Comparison of ENCODE assay signal across 9 cellular contexts in the genomic region with DNA sequence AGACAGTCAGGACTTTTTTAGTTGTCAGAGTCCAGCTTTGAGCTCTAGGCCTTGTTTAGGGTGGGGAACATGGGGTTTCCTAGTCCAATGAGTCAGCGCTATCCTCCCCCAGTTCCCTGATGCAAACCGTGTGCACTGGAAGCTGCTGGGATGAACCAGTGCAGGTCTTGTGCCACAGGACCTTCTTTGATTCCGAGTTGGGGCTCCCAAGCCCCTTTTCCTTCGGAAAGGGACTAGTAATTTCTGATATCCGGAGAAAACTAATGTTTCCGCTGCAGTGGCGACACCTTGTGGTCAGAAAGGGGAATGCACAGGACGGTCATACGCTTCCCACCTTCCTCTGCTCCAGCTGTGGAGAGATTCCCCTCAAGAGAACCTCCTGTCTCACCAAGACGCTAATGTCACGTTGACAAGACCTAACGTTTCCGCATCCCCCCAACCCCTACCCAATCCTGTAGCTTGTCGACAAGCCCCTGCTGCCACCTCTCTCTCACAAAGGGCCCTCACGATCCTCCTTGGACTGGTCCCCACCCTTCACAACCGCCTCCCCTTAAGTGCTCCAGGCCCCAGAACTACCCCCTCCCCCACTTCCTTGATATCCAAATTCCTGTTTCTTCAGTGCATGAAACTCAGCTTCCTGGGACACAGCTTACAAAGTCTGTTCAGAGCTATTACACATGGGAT. TPM values are rescaled to one million over a fixed set of nuclear protein-coding genes. Genes with fewer than 3 reads are reported as not detected.
DNase-seq lines count a peak whose midpoint lies in the region; ATAC-seq, FAIRE-seq and TF ChIP-seq lines count a peak whose summit lies in the region.
"Had no signal": no experiment of that assay in that cellular context is flagged by ENCODE, and none has a peak within 500 bp of the region (broad histone marks: within the 10 kb centered on the region; RNA-seq: fewer than 3 reads in every experiment).

No MANE protein-coding gene starts in this region.

- H3K27ac Mint-ChIP-seq in CD4-positive, alpha-beta T cell = no peak overlapping the region
- no peak overlapping the region for H3K27ac Mint-ChIP-seq in chondrocyte (ENCODE audit: unreplicated experiment)
- H3K27ac Mint-ChIP-seq: T-helper 1 cell treated with Interleukin-12 subunit alpha and Interleukin-12 subunit beta and Interleukin-4 antibody, amounts not matched to agents 30 μg/mL and 1 μg/mL, for 36 hours had no signal

- POLR2A ChIA-PET in CD4-positive, alpha-beta T cell (lab: Charles Lee) = interaction anchor here (1.1 to 1.9 kb wide), 2 partner anchors 146 to 149 kb away, joined by 4 to 14 read pairs; no protein-coding TSS in a partner anchor

- H3K27ac ChIP-seq in CD4-positive, alpha-beta T cell (ENCODE audit: low read depth, low read length) = no peak overlapping the region

- H3K4me3 ChIP-seq in lower leg skin (ENCODE audit: low read depth, poor library complexity, severe bottlenecking) = no peak overlapping the region

- H3K4me3 Mint-ChIP-seq in CD4-positive, alpha-beta T cell = no peak overlapping the region
- peak overlapping the region; percentile 49 for H3K4me3 Mint-ChIP-seq in chondrocyte (ENCODE audit: unreplicated experiment)
- H3K4me3 Mint-ChIP-seq: T-helper 1 cell treated with Interleukin-12 subunit alpha and Interleukin-12 subunit beta and Interleukin-4 antibody, amounts not matched to agents 30 μg/mL and 1 μg/mL, for 36 hours had no signal

- TF ChIP-seq CTCF in CD4-positive, alpha-beta T cell (IDR thresholded peaks at IDR 0.05) = peak; percentile 97
- peak; percentile 97 for TF ChIP-seq CTCF in chondrocyte (IDR thresholded peaks at IDR 0.05)
- TF ChIP-seq CTCF in lower leg skin (IDR thresholded peaks at IDR 0.05) = peak in 1 of 3 donors; percentile 60

- intact Hi-C loops in CD4-positive, alpha-beta T cell (cut with DNase I, micrococcal nuclease) = loop anchor here (1.0 to 10.0 kb wide), 4 partner anchors 82 to 1132 kb away; a partner anchor contains a TSS
- intact Hi-C loops in lower leg skin (cut with DNase I; ENCODE audit: low total_unique reads) = loop anchor here (10.0 kb wide), 1 partner anchor 144 kb away; no protein-coding TSS in a partner anchor

- FAIRE-seq in H54 (lab: Jason Lieb, UNC) = no peak

- H3K27me3 ChIP-seq in CD4-positive, alpha-beta T cell (ENCODE audit: control insufficient read depth, insufficient read depth, low read length) = no peaks in the 10 kb centered on the region

- peak; percentile 58 to 79 (median 65) for DNase-seq in CD4-positive, alpha-beta T cell
- peak; percentile 47 for DNase-seq in H54 (ENCODE audit: insufficient read length, low spot score)
- DNase-seq in NCI-H2171 treated with DMSO at 0.1 percent for 48 hours (lab: John Stamatoyannopoulos, UW) = peak; percentile 53
- DNase-seq in activated CD4-positive, alpha-beta T cell treated with anti-CD3 and anti-CD28 coated beads for 1 hour = peak; percentile 57
- DNase-seq in chondrocyte (ENCODE audit: low spot score) = no peak
- DNase-seq in lower leg skin (ENCODE audit: low spot score in 2 of 2) = peak; percentile 57 to 94
- DNase-seq in stimulated activated CD4-positive, alpha-beta T cell treated with anti-CD3 and anti-CD28 coated beads, TNF-alpha, amount 100 ng/mL, for 24 hours (ENCODE audit: low read depth in 3 of 3) = peak; percentile 58 to 75 (median 63)
- DNase-seq in 8988T = no peak

- peak; percentile 69 for ATAC-seq in CD4-positive, alpha-beta T cell (ENCODE audit: poor library complexity)

- CTCF ChIA-PET in CD4-positive, alpha-beta T cell (lab: Charles Lee) = interaction anchor here (0.6 to 5.9 kb wide), 27 partner anchors 8 to 527 kb away, joined by 3 to 175 read pairs (median 3); a partner anchor contains a TSS

- TF ChIP-seq POLR2A in H54 (IDR thresholded peaks at IDR 0.05; ENCODE audit: low read depth, low read length) (no peak), lower leg skin (IDR thresholded peaks at IDR 0.05) (no peak)

- peaks cover 9% of the 10 kb centered on the region for H3K4me1 Mint-ChIP-seq in CD4-positive, alpha-beta T cell (ENCODE audit: low read depth)
- H3K4me1 Mint-ChIP-seq in chondrocyte (ENCODE audit: low read depth) = peaks cover 12% of the 10 kb centered on the region

- H3K36me3 Mint-ChIP-seq in CD4-positive, alpha-beta T cell (ENCODE audit: low read depth) = peaks cover 15% of the 10 kb centered on the region
- H3K36me3 Mint-ChIP-seq in chondrocyte (ENCODE audit: low read depth) = no peaks in the 10 kb centered on the region

- H3K27me3 Mint-ChIP-seq in CD4-positive, alpha-beta T cell = no peaks in the 10 kb centered on the region
- no peaks in the 10 kb centered on the region for H3K27me3 Mint-ChIP-seq in chondrocyte (ENCODE audit: low read depth)

- H3K9me3 ChIP-seq in CD4-positive, alpha-beta T cell (ENCODE audit: control insufficient read depth, low read length) = no peaks in the 10 kb centered on the region

- 10% methylated on average over 16 of the region's 16 CpGs for WGBS in lower leg skin, 2 donors

- H3K9me3 Mint-ChIP-seq in CD4-positive, alpha-beta T cell = no peaks in the 10 kb centered on the region
- no peaks in the 10 kb centered on the region for H3K9me3 Mint-ChIP-seq in chondrocyte (ENCODE audit: low read depth)
- H3K9me3 Mint-ChIP-seq: T-helper 1 cell treated with Interleukin-12 subunit alpha and Interleukin-12 subunit beta and Interleukin-4 antibody, amounts not matched to agents 30 μg/mL and 1 μg/mL, for 36 hours had no signal

RNA-seq across cellular contexts. Expression of a gene that starts 31.0 kb away (rescaled TPM):
- total RNA-seq in CD4-positive, alpha-beta T cell = 1 to 10 TPM; 4.8 to 5.0 TPM
- total RNA-seq in chondrocyte = 0.99 TPM in 1 of 3 replicates, not detected in the others
- total RNA-seq in lower leg skin = under 1 TPM in 1 of 4 donors, not detected in 3; 0.10 TPM

RNA-seq across cellular contexts. Expression of a gene that starts 34.7 kb away (rescaled TPM):
- total RNA-seq in CD4-positive, alpha-beta T cell = not detected
- 10.5 to 13.2 TPM (median 10.5 TPM) in 3 replicates for total RNA-seq in chondrocyte
- total RNA-seq in lower leg skin = not detected

Comparison
In these comparisons a context has a peak if more than half of its experiments do, and no peak if none do; other contexts are left out.
1. DNase-seq: peak in CD4-positive, alpha-beta T cell (10 of 10), H54 (single experiment), NCI-H2171 treated with DMSO at 0.1 percent for 48 hours (single experiment), activated CD4-positive, alpha-beta T cell treated with anti-CD3 and anti-CD28 coated beads for 1 hour (single experiment), lower leg skin (2 of 2) and stimulated activated CD4-positive, alpha-beta T cell treated with anti-CD3 and anti-CD28 coated beads, TNF-alpha, amount 100 ng/mL, for 24 hours (3 of 3); none in chondrocyte (single experiment) and 8988T (single experiment).
2. RNA of a gene that starts 34.7 kb away (total RNA-seq): 10.5 to 13.2 TPM in chondrocyte; not detected in CD4-positive, alpha-beta T cell and not detected in lower leg skin; every median in the first group is over 10 times any median in the second.